Comparison of ENCODE assay signal across 20 cellular contexts in genomic region chr7:120723465-120724385, GRCh38.
"Had no signal": no experiment of that assay in that cellular context is flagged by ENCODE, and none has a peak within 500 bp of the region (broad histone marks: within the 10 kb centered on the region; RNA-seq: fewer than 3 reads in every experiment).

No MANE protein-coding gene starts in this region.

- H3K9me3 Mint-ChIP-seq: activated B cell treated with CpG ODN at 0.5 μM for 24 hours; activated CD4-positive, alpha-beta memory T cell treated with anti-CD3 and anti-CD28 coated beads for 36 hours; activated naive CD4-positive, alpha-beta T cell treated with anti-CD3 and anti-CD28 coated beads, Interleukin-2, amount 50 U/mL, for 72 hours; activated T-helper 1 cell treated with anti-CD3 and anti-CD28 coated beads, Interleukin-12 subunit alpha, Interleukin-12 subunit beta, Interleukin-2, Interleukin-4 antibody, amounts not matched to agents 30 ng/mL and 10 ng/mL and 1 ng/mL, durations not matched to agents 14 hours and 24 hours and 36 hours; dendritic cell treated with granulocyte-macrophage colony-stimulating factor and Interleukin-4, amounts not matched to agents 40 ng/mL and 50 ng/mL, for 4 days; naive thymus-derived CD4-positive, alpha-beta T cell; neural progenitor cell had no signal

- DNase-seq: activated B cell treated with CpG ODN at 0.5 μM for 24 hours; activated CD4-positive, alpha-beta memory T cell treated with anti-CD3 and anti-CD28 coated beads for 36 hours; activated CD4-positive, alpha-beta T cell treated with anti-CD3 and anti-CD28 coated beads for 4 hours; activated gamma-delta T cell treated with Interleukin-2 at 50 U/mL for 16 hours; activated T-cell treated with anti-CD3 and anti-CD28 coated beads for 4 hours; amniotic stem cell; effector CD8-positive, alpha-beta T cell; gastrocnemius medialis; heart left ventricle; kidney glomerular epithelial cell; mesenchymal stem cell; naive thymus-derived CD4-positive, alpha-beta T cell; pancreas; stimulated activated naive CD4-positive, alpha-beta T cell; thyroid gland had no signal

- H3K4me3 ChIP-seq: gastrocnemius medialis, heart left ventricle, neural progenitor cell, pancreas, thyroid gland had no signal

- H3K27me3 ChIP-seq: gastrocnemius medialis, neural progenitor cell, pancreas, thyroid gland had no signal

- H3K4me3 Mint-ChIP-seq: activated B cell treated with CpG ODN at 0.5 μM for 24 hours; activated CD4-positive, alpha-beta memory T cell treated with anti-CD3 and anti-CD28 coated beads for 36 hours; activated T-helper 1 cell treated with anti-CD3 and anti-CD28 coated beads, Interleukin-12 subunit alpha, Interleukin-12 subunit beta, Interleukin-2, Interleukin-4 antibody, amounts not matched to agents 30 ng/mL and 10 ng/mL and 1 ng/mL, durations not matched to agents 14 hours and 24 hours and 36 hours; dendritic cell treated with granulocyte-macrophage colony-stimulating factor and Interleukin-4, amounts not matched to agents 40 ng/mL and 50 ng/mL, for 4 days; naive thymus-derived CD4-positive, alpha-beta T cell; neural progenitor cell had no signal

- H3K4me1 Mint-ChIP-seq: activated B cell treated with CpG ODN at 0.5 μM for 24 hours; naive thymus-derived CD4-positive, alpha-beta T cell had no signal

- H3K27me3 Mint-ChIP-seq: activated B cell treated with CpG ODN at 0.5 μM for 24 hours; activated CD4-positive, alpha-beta memory T cell treated with anti-CD3 and anti-CD28 coated beads for 36 hours had no signal

- ATAC-seq: activated naive CD4-positive, alpha-beta T cell treated with anti-CD3 and anti-CD28 coated beads, Interleukin-2, amount 50 U/mL, for 72 hours; esophagus mucosa; gastrocnemius medialis; heart left ventricle; naive thymus-derived CD4-positive, alpha-beta T cell; pancreas had no signal

- H3K4me2 ChIP-seq: neural progenitor cell had no signal

- H3K4me1 ChIP-seq: gastrocnemius medialis, thyroid gland had no signal

- H3K9ac ChIP-seq: neural progenitor cell had no signal

- H3K36me3 ChIP-seq: gastrocnemius medialis, heart left ventricle, neural progenitor cell, pancreas, thyroid gland had no signal

- H3K27ac Mint-ChIP-seq: activated B cell treated with CpG ODN at 0.5 μM for 24 hours; activated CD4-positive, alpha-beta memory T cell treated with anti-CD3 and anti-CD28 coated beads for 36 hours; activated naive CD4-positive, alpha-beta T cell treated with anti-CD3 and anti-CD28 coated beads, Interleukin-2, amount 50 U/mL, for 72 hours; activated T-helper 1 cell treated with anti-CD3 and anti-CD28 coated beads, Interleukin-12 subunit alpha, Interleukin-12 subunit beta, Interleukin-2, Interleukin-4 antibody, amounts not matched to agents 30 ng/mL and 10 ng/mL and 1 ng/mL, durations not matched to agents 14 hours and 24 hours and 36 hours; dendritic cell treated with granulocyte-macrophage colony-stimulating factor and Interleukin-4, amounts not matched to agents 40 ng/mL and 50 ng/mL, for 4 days; naive thymus-derived CD4-positive, alpha-beta T cell; neural progenitor cell had no signal

- H3K36me3 Mint-ChIP-seq: activated CD4-positive, alpha-beta memory T cell treated with anti-CD3 and anti-CD28 coated beads for 36 hours; activated naive CD4-positive, alpha-beta T cell treated with anti-CD3 and anti-CD28 coated beads, Interleukin-2, amount 50 U/mL, for 72 hours; naive thymus-derived CD4-positive, alpha-beta T cell; neural progenitor cell had no signal

- H3K27ac ChIP-seq: gastrocnemius medialis, heart left ventricle, neural progenitor cell, pancreas, thyroid gland had no signal
